In the genomic region with DNA sequence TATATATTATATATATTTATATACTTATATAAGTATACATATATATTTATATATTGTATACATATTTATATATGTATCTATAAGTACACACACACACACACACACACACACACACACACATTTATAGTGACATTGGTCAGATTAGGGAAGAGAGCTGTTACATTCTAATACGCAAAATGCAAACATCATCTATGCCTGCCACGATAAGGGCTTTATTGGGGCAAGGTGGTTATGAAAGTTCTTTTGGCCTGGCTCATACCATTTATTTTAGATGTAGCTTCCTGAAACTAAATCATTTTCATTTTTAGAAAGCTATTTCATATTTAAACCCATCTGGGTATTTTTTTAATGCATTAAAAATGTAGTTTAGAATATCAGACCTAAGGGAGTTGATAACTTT, we compare ENCODE assay signal across 22 cellular contexts.
"Had no signal": no experiment of that assay in that cellular context is flagged by ENCODE, and none has a peak within 500 bp of the region (broad histone marks: within the 10 kb centered on the region; RNA-seq: fewer than 3 reads in every experiment).

No MANE protein-coding gene starts in this region.

- H3K9me3 ChIP-seq: left lung, lower lobe of right lung, right atrium auricular region, right lobe of liver, spleen, suprapubic skin, thoracic aorta, tibial artery, uterus had no signal

- H3K36me3 ChIP-seq: left lung, lower lobe of right lung, right atrium auricular region, right lobe of liver, spleen, suprapubic skin, thoracic aorta, tibial artery, uterus had no signal

- FAIRE-seq: keratinocyte had no signal

- H3K4me3 ChIP-seq: left lung, lower lobe of right lung, right atrium auricular region, right lobe of liver, skin epidermis, spleen, suprapubic skin, thoracic aorta, tibial artery, uterus had no signal

- DNase-seq: hippocampal formation; kidney glomerular epithelial cell; left cardiac atrium; left lung; lower lobe of right lung; mammary epithelial cell; mesenchymal stem cell; naive thymus-derived CD4-positive, alpha-beta T cell; right lobe of liver; spleen; stimulated activated CD4-positive, alpha-beta T cell treated with anti-CD3 and anti-CD28 coated beads, Interleukin-4, amount 100 ng/mL, for 24 hours; stimulated activated naive CD4-positive, alpha-beta T cell; tibial artery; uterus had no signal

- H3K4me1 ChIP-seq: left lung, lower lobe of right lung, parathyroid adenoma, right atrium auricular region, spleen, uterus had no signal

- H3K27ac ChIP-seq: left lung, lower lobe of right lung, parathyroid adenoma, right atrium auricular region, skin epidermis, spleen, suprapubic skin, thoracic aorta, uterus had no signal

- ATAC-seq: left cardiac atrium; left lung; lower lobe of right lung; naive thymus-derived CD4-positive, alpha-beta T cell; natural killer cell treated with Interleukin-12 subunit alpha and Interleukin-12 subunit beta and Interleukin-15 and Interleukin-18, amount 100 ng/mL, for 72 hours; right lobe of liver; stimulated activated effector memory CD8-positive, alpha-beta T cell treated with anti-CD3 and anti-CD28 coated beads, Interleukin-12 subunit alpha, Interleukin-12 subunit beta, amount 100 ng/mL, for 72 hours had no signal

- H3K27me3 ChIP-seq: left lung, right atrium auricular region, right lobe of liver, spleen, suprapubic skin, tibial artery, uterus had no signal

- H3K9ac ChIP-seq: parathyroid adenoma had no signal
